Comparison of ENCODE assay signal across 8 cellular contexts in the genomic region with DNA sequence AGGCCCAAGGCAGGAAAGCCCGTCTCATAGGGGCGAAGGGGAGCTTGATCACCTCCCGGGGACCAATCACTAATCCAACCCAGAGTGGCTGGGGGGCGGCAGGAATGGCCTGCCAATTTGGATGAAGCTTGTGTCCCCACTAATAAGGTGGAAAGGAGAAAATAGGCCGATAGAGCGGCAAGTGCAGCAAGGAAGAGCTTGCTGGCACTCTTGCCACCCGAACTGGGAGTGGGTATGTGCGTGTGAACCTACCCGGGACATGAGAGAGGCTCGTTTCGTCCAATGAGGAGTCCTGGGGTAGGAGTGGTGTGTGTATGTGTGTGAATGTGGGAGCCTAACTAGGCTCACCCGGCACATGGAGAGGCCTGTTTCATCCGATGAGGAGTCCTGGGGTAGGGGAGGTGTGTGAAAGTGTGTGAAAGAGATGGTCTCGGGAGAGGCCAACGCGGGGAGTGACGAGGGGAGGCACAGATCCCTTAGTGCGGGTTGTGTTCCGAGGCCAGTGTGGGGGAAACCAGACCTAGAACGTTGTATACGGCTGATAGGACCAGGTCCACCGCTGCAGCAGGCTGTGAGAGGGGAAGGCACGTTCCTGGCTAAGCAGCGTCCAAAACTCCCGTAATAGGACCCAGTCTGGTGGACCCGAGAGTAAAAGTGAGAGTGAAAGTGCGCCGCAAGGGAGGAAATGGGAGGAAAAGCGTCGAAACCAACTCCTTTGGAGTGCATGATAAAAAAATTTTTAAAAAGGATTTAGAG. TPM values are rescaled to one million over a fixed set of nuclear protein-coding genes. Genes with fewer than 3 reads are reported as not detected.
DNase-seq lines count a peak whose midpoint lies in the region; ATAC-seq and TF ChIP-seq lines count a peak whose summit lies in the region.

No MANE protein-coding gene starts in this region.

- H3K4me3 ChIP-seq in parathyroid adenoma (ENCODE audit: low read depth, low read length), result peak overlapping the region; percentile 63

- peaks cover 6% of the 10 kb centered on the region for H3K4me1 ChIP-seq in parathyroid adenoma

- peak overlapping the region; percentile 80 for H3K4me2 ChIP-seq in parathyroid adenoma (ENCODE audit: low read length)

- DNase-seq in AG08395 (ENCODE audit: low spot score) (peak; percentile 42), LHCN-M2 (ENCODE audit: low read depth) (peak; percentile 44), glomerular visceral epithelial cell (ENCODE audit: extremely low spot score) (peak; percentile 17), DMS114 treated with DMSO at 0.1 percent for 48 hours (lab: John Stamatoyannopoulos, UW; ENCODE audit: unreplicated experiment) (no peak)
- peak; percentile 54 to 57 for DNase-seq in activated T-cell treated with anti-CD3 and anti-CD28 coated beads, Interleukin-2, amount 50 U/mL, for 48 hours

- no peaks in the 10 kb centered on the region for H3K36me3 ChIP-seq in parathyroid adenoma (ENCODE audit: control insufficient read depth, insufficient read depth, low read length)

- peak overlapping the region; percentile 89 for H2AFZ ChIP-seq in parathyroid adenoma

- no peaks in the 10 kb centered on the region for H3K9me3 ChIP-seq in parathyroid adenoma (ENCODE audit: control insufficient read depth, low read length)

- TF ChIP-seq CTCF in parathyroid adenoma (IDR thresholded peaks at IDR 0.05), result no peak

- H3K27me3 ChIP-seq in parathyroid adenoma (ENCODE audit: control insufficient read depth, insufficient read depth, low read length), result no peaks in the 10 kb centered on the region

- H3K79me2 ChIP-seq in parathyroid adenoma, result no peaks in the 10 kb centered on the region

- no peak overlapping the region for H3K9ac ChIP-seq in parathyroid adenoma

- H3K27ac ChIP-seq in parathyroid adenoma, result peak overlapping the region; percentile 63

- no peak for ATAC-seq in HG03442 (IDR thresholded peaks at IDR 0.05; ENCODE audit: unreplicated experiment)
- no peak for ATAC-seq in GM21723 (IDR thresholded peaks at IDR 0.05; ENCODE audit: unreplicated experiment)

RNA-seq across cellular contexts. Expression of a gene that starts 47.1 kb away (rescaled TPM):
- 20.8 and 21.8 TPM in 2 replicates for total RNA-seq in LHCN-M2 (2014; rRNA removed)
- 2.9 TPM for polyA plus RNA-seq in LHCN-M2 (2012)

RNA-seq across cellular contexts. Expression of a gene that starts 47.8 kb away (rescaled TPM):
- 0.11 TPM in 1 of 2 replicates, not detected in the other for total RNA-seq in LHCN-M2 (2014; rRNA removed)
- polyA plus RNA-seq in LHCN-M2 (2012), result 0.09 TPM

RNA-seq across cellular contexts. Expression of a gene that starts 54.1 kb away (rescaled TPM):
- total RNA-seq in LHCN-M2 (2014; rRNA removed), result 114 and 118 TPM in 2 replicates
- 97.4 TPM for polyA plus RNA-seq in LHCN-M2 (2012)

RNA-seq across cellular contexts. Expression of a gene that starts 54.4 kb away (rescaled TPM):
- total RNA-seq in LHCN-M2 (2014; rRNA removed), result 122 and 127 TPM in 2 replicates
- 120 TPM for polyA plus RNA-seq in LHCN-M2 (2012)
